Comparison of ENCODE assay signal across 12 cellular contexts in genomic region chr1:30877205-30877912, GRCh38. TPM values are rescaled to one million over a fixed set of nuclear protein-coding genes. Genes with fewer than 3 reads are reported as not detected.
DNase-seq lines count a peak whose midpoint lies in the region; ATAC-seq, FAIRE-seq and TF ChIP-seq lines count a peak whose summit lies in the region.
"Had no signal": no experiment of that assay in that cellular context is flagged by ENCODE, and none has a peak within 500 bp of the region (broad histone marks: within the 10 kb centered on the region; RNA-seq: fewer than 3 reads in every experiment).

No MANE protein-coding gene starts in this region.

- H3K27ac Mint-ChIP-seq in astrocyte (ENCODE audit: unreplicated experiment) = peak overlapping the region; percentile 18

- H3K4me2 ChIP-seq in astrocyte (ENCODE audit: low read length) = peak overlapping the region; percentile 29

- no peak overlapping the region for H3K4me3 Mint-ChIP-seq in astrocyte (ENCODE audit: unreplicated experiment)
- H3K4me3 Mint-ChIP-seq: naive B cell had no signal

- H3K9me3 ChIP-seq in astrocyte (ENCODE audit: insufficient read depth, low read depth, low read length) (peaks cover 15% of the 10 kb centered on the region), prostate gland (no peaks in the 10 kb centered on the region)

- H2AFZ ChIP-seq in astrocyte (ENCODE audit: low read depth, low read length) = no peak overlapping the region

- peaks cover 57% of the 10 kb centered on the region for H4K20me1 ChIP-seq in astrocyte (ENCODE audit: insufficient read depth, low read length)

- H3K4me1 ChIP-seq in astrocyte (ENCODE audit: insufficient read depth, low read length) (peaks cover 5% of the 10 kb centered on the region), prostate gland (replicated peaks) (peaks cover 3% of the 10 kb centered on the region)

- no peak overlapping the region for H3K27ac ChIP-seq in astrocyte (ENCODE audit: low read depth, low read length)
- H3K27ac ChIP-seq in prostate gland = peak overlapping the region; percentile 49 to 67

- TF ChIP-seq CTCF in astrocyte (IDR thresholded peaks at IDR 0.05; ENCODE audit: insufficient read depth, low read depth, low read length) (no peak), prostate gland (IDR thresholded peaks at IDR 0.05) (no peak)

- H3K4me1 Mint-ChIP-seq in astrocyte (ENCODE audit: low read depth, unreplicated experiment) = peaks cover 17% of the 10 kb centered on the region

- H3K4me3 ChIP-seq in astrocyte (ENCODE audit: insufficient read depth, low read depth, low read length) = no peak overlapping the region
- no peak overlapping the region for H3K4me3 ChIP-seq in prostate gland

- WGBS in prostate gland = 31% methylated on average over 10 of the region's 10 CpGs

- FAIRE-seq in astrocyte (lab: Jason Lieb, UNC) = no peak
- FAIRE-seq: colon had no signal

- H3K27me3 ChIP-seq in astrocyte (ENCODE audit: insufficient read depth, low read length) (no peaks in the 10 kb centered on the region), prostate gland (replicated peaks; ENCODE audit: insufficient read depth) (no peaks in the 10 kb centered on the region)

- peaks cover 27% of the 10 kb centered on the region for H3K36me3 Mint-ChIP-seq in astrocyte (ENCODE audit: low read depth, unreplicated experiment)

- no peaks in the 10 kb centered on the region for H3K27me3 Mint-ChIP-seq in astrocyte (ENCODE audit: low read depth, unreplicated experiment)

- H3K9me3 Mint-ChIP-seq in astrocyte (ENCODE audit: unreplicated experiment) = peaks cover under 1% of the 10 kb centered on the region

- H3K9ac ChIP-seq in astrocyte (ENCODE audit: low read length) = no peak overlapping the region

- peak; percentile 59 for DNase-seq in Daoy (ENCODE audit: low read depth)
- DNase-seq in astrocyte (ENCODE audit: low read depth) = peak; percentile 62
- peak in 36 of 42 donors; percentile 38 to 90 (median 70) for DNase-seq in head of caudate nucleus
- DNase-seq in prostate gland (ENCODE audit: low spot score) = peak; percentile 30
- no peak for DNase-seq in activated T-cell treated with anti-CD3 and anti-CD28 coated beads for 4 hours
- DNase-seq in NCI-H510A treated with DMSO at 0.1 percent for 48 hours (lab: John Stamatoyannopoulos, UW) = no peak
- DNase-seq: DMS53, naive B cell, NCI-H524 treated with DMSO at 0.1 percent for 48 hours had no signal

- H3K36me3 ChIP-seq in astrocyte (ENCODE audit: insufficient read depth, low read length) = peaks cover 8% of the 10 kb centered on the region
- H3K36me3 ChIP-seq in prostate gland = no peaks in the 10 kb centered on the region

- ATAC-seq in HG02588 (IDR thresholded peaks at IDR 0.05; ENCODE audit: unreplicated experiment) (no peak), GM21576 (IDR thresholded peaks at IDR 0.05; ENCODE audit: unreplicated experiment) (no peak)

- peaks cover 18% of the 10 kb centered on the region for H3K79me2 ChIP-seq in astrocyte (ENCODE audit: insufficient read depth, low read length)

- intact Hi-C loops in head of caudate nucleus (cut with DNase I) (no loop called here), prostate gland (cut with DNase I) (no loop called here)

- no peak for TF ChIP-seq POLR2A in prostate gland (IDR thresholded peaks at IDR 0.05)

RNA-seq across cellular contexts. Expression of gene SDC3, which starts 31.2 kb away (rescaled TPM):
- 32.3 and 53.2 TPM in 2 replicates for total RNA-seq in Daoy (2014; rRNA removed; shearing (Covaris generic))
- 113 and 135 TPM in 2 replicates for total RNA-seq in astrocyte
- total RNA-seq in prostate gland = 10 to 100 TPM; 25.5 to 39.6 TPM

Comparison
In these comparisons a context has a peak if more than half of its experiments do, and no peak if none do; other contexts are left out.
1. DNase-seq: peak in Daoy (single experiment), astrocyte (single experiment), head of caudate nucleus (36 of 42) and prostate gland (single experiment); none in activated T-cell treated with anti-CD3 and anti-CD28 coated beads for 4 hours (single experiment) and NCI-H510A treated with DMSO at 0.1 percent for 48 hours (single experiment).